ENCODE assay signal across 1 cellular context in the genomic region with DNA sequence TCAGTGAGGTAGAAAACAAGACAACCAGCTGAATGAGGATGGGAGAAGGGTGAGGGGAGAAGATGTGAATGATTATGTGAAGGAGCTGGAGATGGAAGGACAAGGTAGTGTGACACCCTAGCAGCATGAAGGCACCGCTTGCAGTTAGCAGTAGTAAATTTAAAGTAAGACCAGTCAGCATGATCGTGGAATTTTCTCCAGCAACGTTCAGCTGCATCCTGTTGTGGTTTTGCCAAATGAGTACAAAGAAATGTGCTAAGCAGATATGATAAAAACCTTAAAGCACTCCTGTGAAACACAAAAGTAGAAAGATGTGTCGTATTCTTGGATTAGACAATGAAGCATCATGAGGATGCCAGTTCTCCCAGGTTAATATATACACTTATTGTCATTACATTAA.
TF ChIP-seq lines count a peak whose summit lies in the region.

No MANE protein-coding gene starts in this region.

TF ChIP-seq in H1, 55 proteins besides CTCF, POLR2A, EP300 and RAD21:
- TF ChIP-seq KDM5A (IDR thresholded peaks at IDR 0.05; ENCODE audit: low read length) (no peak), TBP (IDR thresholded peaks at IDR 0.05; ENCODE audit: low read depth, low read length) (no peak), TAF7 (optimal IDR thresholded peaks at IDR 0.05; ENCODE audit: borderline replicate concordance, low read depth, low read length) (no peak), KDM1A (IDR thresholded peaks at IDR 0.05; ENCODE audit: borderline replicate concordance, low read length) (no peak), EGR1 (IDR thresholded peaks at IDR 0.05; ENCODE audit: borderline replicate concordance, low read depth, low read length) (no peak), CTBP2 (IDR thresholded peaks at IDR 0.05; ENCODE audit: borderline replicate concordance, insufficient read depth, insufficient read length, low read length) (no peak), SP2 (IDR thresholded peaks at IDR 0.05; ENCODE audit: low read length) (no peak), RBBP5 (IDR thresholded peaks at IDR 0.05; ENCODE audit: borderline replicate concordance, low read depth, low read length) (no peak), KDM4A (IDR thresholded peaks at IDR 0.05; ENCODE audit: low read depth, low read length, severe bottlenecking) (no peak), MAFK (IDR thresholded peaks at IDR 0.05; ENCODE audit: low read depth, low read length) (no peak), CBX5 (IDR thresholded peaks at IDR 0.05; ENCODE audit: low read depth, low read length) (no peak), SIRT6 (IDR thresholded peaks at IDR 0.05; ENCODE audit: low read length) (no peak), GABPA (IDR thresholded peaks at IDR 0.05; ENCODE audit: borderline replicate concordance, insufficient read depth, low read length) (no peak), TCF12 (IDR thresholded peaks at IDR 0.05; ENCODE audit: low read depth, low read length) (no peak)
- TF ChIP-seq, protein P1, sequence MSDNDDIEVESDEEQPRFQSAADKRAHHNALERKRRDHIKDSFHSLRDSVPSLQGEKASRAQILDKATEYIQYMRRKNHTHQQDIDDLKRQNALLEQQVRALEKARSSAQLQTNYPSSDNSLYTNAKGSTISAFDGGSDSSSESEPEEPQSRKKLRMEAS (IDR thresholded peaks at IDR 0.05), result no peak
- TF ChIP-seq, protein P2, sequence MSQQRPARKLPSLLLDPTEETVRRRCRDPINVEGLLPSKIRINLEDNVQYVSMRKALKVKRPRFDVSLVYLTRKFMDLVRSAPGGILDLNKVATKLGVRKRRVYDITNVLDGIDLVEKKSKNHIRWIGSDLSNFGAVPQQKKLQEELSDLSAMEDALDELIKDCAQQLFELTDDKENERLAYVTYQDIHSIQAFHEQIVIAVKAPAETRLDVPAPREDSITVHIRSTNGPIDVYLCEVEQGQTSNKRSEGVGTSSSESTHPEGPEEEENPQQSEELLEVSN (IDR thresholded peaks at IDR 0.05), result no peak
- TF ChIP-seq, protein P3, sequence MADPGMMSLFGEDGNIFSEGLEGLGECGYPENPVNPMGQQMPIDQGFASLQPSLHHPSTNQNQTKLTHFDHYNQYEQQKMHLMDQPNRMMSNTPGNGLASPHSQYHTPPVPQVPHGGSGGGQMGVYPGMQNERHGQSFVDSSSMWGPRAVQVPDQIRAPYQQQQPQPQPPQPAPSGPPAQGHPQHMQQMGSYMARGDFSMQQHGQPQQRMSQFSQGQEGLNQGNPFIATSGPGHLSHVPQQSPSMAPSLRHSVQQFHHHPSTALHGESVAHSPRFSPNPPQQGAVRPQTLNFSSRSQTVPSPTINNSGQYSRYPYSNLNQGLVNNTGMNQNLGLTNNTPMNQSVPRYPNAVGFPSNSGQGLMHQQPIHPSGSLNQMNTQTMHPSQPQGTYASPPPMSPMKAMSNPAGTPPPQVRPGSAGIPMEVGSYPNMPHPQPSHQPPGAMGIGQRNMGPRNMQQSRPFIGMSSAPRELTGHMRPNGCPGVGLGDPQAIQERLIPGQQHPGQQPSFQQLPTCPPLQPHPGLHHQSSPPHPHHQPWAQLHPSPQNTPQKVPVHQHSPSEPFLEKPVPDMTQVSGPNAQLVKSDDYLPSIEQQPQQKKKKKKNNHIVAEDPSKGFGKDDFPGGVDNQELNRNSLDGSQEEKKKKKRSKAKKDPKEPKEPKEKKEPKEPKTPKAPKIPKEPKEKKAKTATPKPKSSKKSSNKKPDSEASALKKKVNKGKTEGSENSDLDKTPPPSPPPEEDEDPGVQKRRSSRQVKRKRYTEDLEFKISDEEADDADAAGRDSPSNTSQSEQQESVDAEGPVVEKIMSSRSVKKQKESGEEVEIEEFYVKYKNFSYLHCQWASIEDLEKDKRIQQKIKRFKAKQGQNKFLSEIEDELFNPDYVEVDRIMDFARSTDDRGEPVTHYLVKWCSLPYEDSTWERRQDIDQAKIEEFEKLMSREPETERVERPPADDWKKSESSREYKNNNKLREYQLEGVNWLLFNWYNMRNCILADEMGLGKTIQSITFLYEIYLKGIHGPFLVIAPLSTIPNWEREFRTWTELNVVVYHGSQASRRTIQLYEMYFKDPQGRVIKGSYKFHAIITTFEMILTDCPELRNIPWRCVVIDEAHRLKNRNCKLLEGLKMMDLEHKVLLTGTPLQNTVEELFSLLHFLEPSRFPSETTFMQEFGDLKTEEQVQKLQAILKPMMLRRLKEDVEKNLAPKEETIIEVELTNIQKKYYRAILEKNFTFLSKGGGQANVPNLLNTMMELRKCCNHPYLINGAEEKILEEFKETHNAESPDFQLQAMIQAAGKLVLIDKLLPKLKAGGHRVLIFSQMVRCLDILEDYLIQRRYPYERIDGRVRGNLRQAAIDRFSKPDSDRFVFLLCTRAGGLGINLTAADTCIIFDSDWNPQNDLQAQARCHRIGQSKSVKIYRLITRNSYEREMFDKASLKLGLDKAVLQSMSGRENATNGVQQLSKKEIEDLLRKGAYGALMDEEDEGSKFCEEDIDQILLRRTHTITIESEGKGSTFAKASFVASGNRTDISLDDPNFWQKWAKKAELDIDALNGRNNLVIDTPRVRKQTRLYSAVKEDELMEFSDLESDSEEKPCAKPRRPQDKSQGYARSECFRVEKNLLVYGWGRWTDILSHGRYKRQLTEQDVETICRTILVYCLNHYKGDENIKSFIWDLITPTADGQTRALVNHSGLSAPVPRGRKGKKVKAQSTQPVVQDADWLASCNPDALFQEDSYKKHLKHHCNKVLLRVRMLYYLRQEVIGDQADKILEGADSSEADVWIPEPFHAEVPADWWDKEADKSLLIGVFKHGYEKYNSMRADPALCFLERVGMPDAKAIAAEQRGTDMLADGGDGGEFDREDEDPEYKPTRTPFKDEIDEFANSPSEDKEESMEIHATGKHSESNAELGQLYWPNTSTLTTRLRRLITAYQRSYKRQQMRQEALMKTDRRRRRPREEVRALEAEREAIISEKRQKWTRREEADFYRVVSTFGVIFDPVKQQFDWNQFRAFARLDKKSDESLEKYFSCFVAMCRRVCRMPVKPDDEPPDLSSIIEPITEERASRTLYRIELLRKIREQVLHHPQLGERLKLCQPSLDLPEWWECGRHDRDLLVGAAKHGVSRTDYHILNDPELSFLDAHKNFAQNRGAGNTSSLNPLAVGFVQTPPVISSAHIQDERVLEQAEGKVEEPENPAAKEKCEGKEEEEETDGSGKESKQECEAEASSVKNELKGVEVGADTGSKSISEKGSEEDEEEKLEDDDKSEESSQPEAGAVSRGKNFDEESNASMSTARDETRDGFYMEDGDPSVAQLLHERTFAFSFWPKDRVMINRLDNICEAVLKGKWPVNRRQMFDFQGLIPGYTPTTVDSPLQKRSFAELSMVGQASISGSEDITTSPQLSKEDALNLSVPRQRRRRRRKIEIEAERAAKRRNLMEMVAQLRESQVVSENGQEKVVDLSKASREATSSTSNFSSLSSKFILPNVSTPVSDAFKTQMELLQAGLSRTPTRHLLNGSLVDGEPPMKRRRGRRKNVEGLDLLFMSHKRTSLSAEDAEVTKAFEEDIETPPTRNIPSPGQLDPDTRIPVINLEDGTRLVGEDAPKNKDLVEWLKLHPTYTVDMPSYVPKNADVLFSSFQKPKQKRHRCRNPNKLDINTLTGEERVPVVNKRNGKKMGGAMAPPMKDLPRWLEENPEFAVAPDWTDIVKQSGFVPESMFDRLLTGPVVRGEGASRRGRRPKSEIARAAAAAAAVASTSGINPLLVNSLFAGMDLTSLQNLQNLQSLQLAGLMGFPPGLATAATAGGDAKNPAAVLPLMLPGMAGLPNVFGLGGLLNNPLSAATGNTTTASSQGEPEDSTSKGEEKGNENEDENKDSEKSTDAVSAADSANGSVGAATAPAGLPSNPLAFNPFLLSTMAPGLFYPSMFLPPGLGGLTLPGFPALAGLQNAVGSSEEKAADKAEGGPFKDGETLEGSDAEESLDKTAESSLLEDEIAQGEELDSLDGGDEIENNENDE (IDR thresholded peaks at IDR 0.05; ENCODE audit: insufficient replicate concordance, low read length), result no peak
